Comparison of ENCODE assay signal across 8 cellular contexts in the genomic region with DNA sequence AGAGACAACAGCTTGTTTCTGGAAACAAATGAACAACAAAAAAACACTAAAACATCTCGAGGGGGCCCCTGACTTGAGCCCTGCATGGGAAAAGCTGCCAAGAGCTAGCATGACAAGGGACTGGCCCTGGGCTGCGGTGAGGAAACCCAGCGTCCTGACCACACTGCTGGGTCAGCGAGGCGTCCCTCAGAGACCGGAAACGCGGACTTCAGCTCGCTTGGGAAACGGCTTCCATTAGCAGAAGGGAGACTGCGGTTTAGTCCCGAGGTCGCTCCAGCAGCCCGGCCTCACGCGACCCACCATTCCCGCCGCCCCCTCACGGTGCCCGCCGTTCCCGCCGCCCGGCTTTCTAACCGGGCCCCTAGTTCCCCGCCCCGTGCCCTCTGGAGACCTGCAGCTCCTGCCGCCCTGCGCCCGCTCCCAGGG. TPM values are rescaled to one million over a fixed set of nuclear protein-coding genes. Genes with fewer than 3 reads are reported as not detected.
DNase-seq lines count a peak whose midpoint lies in the region; TF ChIP-seq lines count a peak whose summit lies in the region.

No MANE protein-coding gene starts in this region.

- peak overlapping the region; percentile 98 for H3K27ac ChIP-seq in urinary bladder (ENCODE audit: low read depth)

- peaks cover 46% of the 10 kb centered on the region for H3K27me3 Mint-ChIP-seq in activated T-helper 2 cell treated with anti-CD3 and anti-CD28 coated beads, Interferon-gamma antibody, Interleukin-2, Interleukin-4, amounts not matched to agents 10 μg/mL and 5 μg/mL and 100 μg/mL, durations not matched to agents 14 hours and 24 hours and 36 hours (ENCODE audit: low read depth)
- peaks cover 25% of the 10 kb centered on the region for H3K27me3 Mint-ChIP-seq in nephron (ENCODE audit: low read depth)

- H3K36me3 ChIP-seq in MG63, result no peaks in the 10 kb centered on the region
- no peaks in the 10 kb centered on the region for H3K36me3 ChIP-seq in urinary bladder (ENCODE audit: insufficient read depth)

- TF ChIP-seq CTCF in nephron (IDR thresholded peaks at IDR 0.05; ENCODE audit: unreplicated experiment in 3 of 3), result no peak

- H3K27me3 ChIP-seq in MG63, result no peaks in the 10 kb centered on the region

- peak overlapping the region; percentile 77 for H3K4me3 Mint-ChIP-seq in activated T-helper 2 cell treated with anti-CD3 and anti-CD28 coated beads, Interferon-gamma antibody, Interleukin-2, Interleukin-4, amounts not matched to agents 10 μg/mL and 5 μg/mL and 100 μg/mL, durations not matched to agents 14 hours and 24 hours and 36 hours (ENCODE audit: low read depth)
- peak overlapping the region; percentile 85 to 89 (median 88) for H3K4me3 Mint-ChIP-seq in nephron

- peak overlapping the region; percentile 68 for H3K27ac Mint-ChIP-seq in activated T-helper 2 cell treated with anti-CD3 and anti-CD28 coated beads, Interferon-gamma antibody, Interleukin-2, Interleukin-4, amounts not matched to agents 10 μg/mL and 5 μg/mL and 100 μg/mL, durations not matched to agents 14 hours and 24 hours and 36 hours
- peak overlapping the region; percentile 52 to 87 (median 87) for H3K27ac Mint-ChIP-seq in nephron

- H3K9me3 ChIP-seq in MG63, result no peaks in the 10 kb centered on the region

- peaks cover 4% of the 10 kb centered on the region for H3K36me3 Mint-ChIP-seq in activated T-helper 2 cell treated with anti-CD3 and anti-CD28 coated beads, Interferon-gamma antibody, Interleukin-2, Interleukin-4, amounts not matched to agents 10 μg/mL and 5 μg/mL and 100 μg/mL, durations not matched to agents 14 hours and 24 hours and 36 hours (ENCODE audit: low read depth)
- no peaks in the 10 kb centered on the region for H3K36me3 Mint-ChIP-seq in nephron (ENCODE audit: low read depth)

- H3K4me1 ChIP-seq in urinary bladder (ENCODE audit: insufficient read depth), result peaks cover 2% of the 10 kb centered on the region

- peaks cover 10% of the 10 kb centered on the region for H3K4me1 Mint-ChIP-seq in activated T-helper 2 cell treated with anti-CD3 and anti-CD28 coated beads, Interferon-gamma antibody, Interleukin-2, Interleukin-4, amounts not matched to agents 10 μg/mL and 5 μg/mL and 100 μg/mL, durations not matched to agents 14 hours and 24 hours and 36 hours (ENCODE audit: low read depth)
- peaks cover 15% of the 10 kb centered on the region for H3K4me1 Mint-ChIP-seq in nephron

- intact Hi-C loops in activated T-helper 2 cell treated with anti-CD3 and anti-CD28 coated beads, Interferon-gamma antibody, Interleukin-2, Interleukin-4, amounts not matched to agents 10 μg/mL and 5 μg/mL and 100 μg/mL, durations not matched to agents 14 hours and 24 hours and 36 hours (cut with micrococcal nuclease), result loop anchor here (5.0 kb wide), 1 partner anchor 907 kb away; no protein-coding TSS in a partner anchor

- under 1% methylated on average over 30 of the region's 30 CpGs for whole genome bisulfite sequencing in urinary bladder

- H3K4me3 ChIP-seq in MG63, result peak overlapping the region; percentile 71
- H3K4me3 ChIP-seq in urinary bladder (ENCODE audit: low read depth, low read length), result peak overlapping the region; percentile 81

- H3K9me3 Mint-ChIP-seq in activated T-helper 2 cell treated with anti-CD3 and anti-CD28 coated beads, Interferon-gamma antibody, Interleukin-2, Interleukin-4, amounts not matched to agents 10 μg/mL and 5 μg/mL and 100 μg/mL, durations not matched to agents 14 hours and 24 hours and 36 hours, result no peaks in the 10 kb centered on the region
- no peaks in the 10 kb centered on the region for H3K9me3 Mint-ChIP-seq in nephron

- DNase-seq in NOMO-1 (lab: John Stamatoyannopoulos, UW; ENCODE audit: unreplicated experiment in 2 of 2) (peak; percentile 22 to 28), NOMO-1 treated with dmso at 0.1 percent for 144 hours (lab: John Stamatoyannopoulos, UW; ENCODE audit: unreplicated experiment) (no peak), GOT3 (lab: John Stamatoyannopoulos, UW) (peak; percentile 62), MG63 (no peak), foreskin melanocyte (peak; percentile 74)
- no peak for DNase-seq in activated T-helper 2 cell treated with anti-CD3 and anti-CD28 coated beads, Interferon-gamma antibody, Interleukin-2, Interleukin-4, amounts not matched to agents 10 μg/mL and 5 μg/mL and 100 μg/mL, durations not matched to agents 14 hours and 24 hours and 36 hours (ENCODE audit: low spot score)

RNA-seq across cellular contexts. Expression of gene CCDC122, which starts 0.6 kb away (rescaled TPM):
- 1.4 TPM in 1 of 2 replicates, not detected in the other for total RNA-seq in MG63 (2014; rRNA removed; shearing (Covaris generic); ENCODE audit: low replicate concordance)
- 0.11 and 0.34 TPM in 2 replicates for total RNA-seq in activated T-helper 2 cell treated with anti-CD3 and anti-CD28 coated beads, Interferon-gamma antibody, Interleukin-2, Interleukin-4, amounts not matched to agents 10 μg/mL and 5 μg/mL and 100 μg/mL, durations not matched to agents 14 hours and 24 hours and 36 hours
- total RNA-seq in urinary bladder, result 12.4 TPM
- polyA plus RNA-seq in urinary bladder, result 3.1 TPM

RNA-seq across cellular contexts. Expression of gene LACC1, which starts 0.8 kb away (rescaled TPM):
- total RNA-seq in MG63 (2014; rRNA removed; shearing (Covaris generic); ENCODE audit: low replicate concordance), result 1.2 and 2.2 TPM in 2 replicates
- 0.62 and 0.71 TPM in 2 replicates for total RNA-seq in activated T-helper 2 cell treated with anti-CD3 and anti-CD28 coated beads, Interferon-gamma antibody, Interleukin-2, Interleukin-4, amounts not matched to agents 10 μg/mL and 5 μg/mL and 100 μg/mL, durations not matched to agents 14 hours and 24 hours and 36 hours
- total RNA-seq in urinary bladder, result 9.4 TPM
- polyA plus RNA-seq in urinary bladder, result 4.9 TPM

Comparison
In these comparisons a context has a peak if more than half of its experiments do, and no peak if none do; other contexts are left out.
1. DNase-seq: peak in NOMO-1 (2 of 2), GOT3 (single experiment) and foreskin melanocyte (single experiment); none in NOMO-1 treated with dmso at 0.1 percent for 144 hours (single experiment), MG63 (single experiment) and activated T-helper 2 cell treated with anti-CD3 and anti-CD28 coated beads, Interferon-gamma antibody, Interleukin-2, Interleukin-4, amounts not matched to agents 10 μg/mL and 5 μg/mL and 100 μg/mL, durations not matched to agents 14 hours and 24 hours and 36 hours (single experiment).